Comparison of ENCODE assay signal across 21 cellular contexts in genomic region chr2:150303281-150303680, GRCh38.
DNase-seq lines count a peak whose midpoint lies in the region; ATAC-seq and TF ChIP-seq lines count a peak whose summit lies in the region.
"Had no signal": no experiment of that assay in that cellular context is flagged by ENCODE, and none has a peak within 500 bp of the region (broad histone marks: within the 10 kb centered on the region; RNA-seq: fewer than 3 reads in every experiment).

No MANE protein-coding gene starts in this region.

- H3K18ac ChIP-seq in neuronal stem cell (ENCODE audit: low read length) = no peak overlapping the region

- H3K36me3 ChIP-seq in neuronal stem cell (replicated peaks in 1 of 2; ENCODE audit: control insufficient read depth in 2 of 2, insufficient read depth in 2 of 2, low read length in 2 of 2) = no peaks in the 10 kb centered on the region
- H3K36me3 ChIP-seq: upper lobe of right lung had no signal

- no peak overlapping the region for H3K9ac ChIP-seq in neuronal stem cell (ENCODE audit: low read depth, low read length, poor library complexity)

- no peak overlapping the region for H2BK5ac ChIP-seq in neuronal stem cell (ENCODE audit: low read length)

- no peaks in the 10 kb centered on the region for H3K4me1 ChIP-seq in neuronal stem cell (ENCODE audit: control insufficient read depth in 2 of 2, insufficient read depth in 1 of 2, low read depth in 1 of 2, low read length in 2 of 2)
- H3K4me1 ChIP-seq: upper lobe of right lung had no signal

- peaks cover 3% of the 10 kb centered on the region; the same call in 1 of the 2 replicates for H3K27me3 Mint-ChIP-seq in WTC11 (ENCODE audit: low read depth)
- H3K27me3 Mint-ChIP-seq: activated naive CD8-positive, alpha-beta T cell treated with anti-CD3 and anti-CD28 coated beads, Interleukin-2, amount 50 U/mL, for 24 hours; IgD-negative memory B cell had no signal

- no peak overlapping the region for H4K91ac ChIP-seq in neuronal stem cell (ENCODE audit: low read depth, low read length, poor library complexity)

- peaks cover 8 to 27% of the 10 kb centered on the region in 2 donors for H3K9me3 ChIP-seq in neuronal stem cell (replicated peaks in 1 of 2; ENCODE audit: control insufficient read depth in 2 of 2, insufficient read depth in 1 of 2, low read depth in 1 of 2, low read length in 2 of 2)
- H3K9me3 ChIP-seq: upper lobe of right lung had no signal

- no peak for TF ChIP-seq CTCF in WTC11 (IDR thresholded peaks at IDR 0.05)

- DNase-seq in NOMO-1 (lab: John Stamatoyannopoulos, UW; ENCODE audit: unreplicated experiment in 2 of 2) (peak; percentile 7 to 38), NOMO-1 treated with dmso at 0.1 percent for 144 hours (lab: John Stamatoyannopoulos, UW; ENCODE audit: unreplicated experiment) (no peak), Kasumi-1 (lab: John Stamatoyannopoulos, UW) (peak; percentile 88 to 95), WTC11 (ENCODE audit: low spot score) (no peak), lung microvascular endothelial cell (ENCODE audit: low read depth in 2 of 2) (peak; percentile 3 to 16), NCI-H510A treated with DMSO at 0.1 percent for 48 hours (lab: John Stamatoyannopoulos, UW) (no peak), neuronal stem cell (ENCODE audit: low spot score) (no peak)
- DNase-seq: activated CD4-positive, alpha-beta T cell treated with anti-CD3 and anti-CD28 coated beads for 4 hours; activated naive CD8-positive, alpha-beta T cell treated with anti-CD3 and anti-CD28 coated beads, Interleukin-2, amount 50 U/mL, for 24 hours; CD8-positive, alpha-beta T cell; dorsolateral prefrontal cortex; glutamatergic neuron; NCI-H1105; NCI-H226; SHP77 treated with DMSO at 0.1 percent for 48 hours; T1000; upper lobe of right lung had no signal

- no peak overlapping the region for H3K4me3 ChIP-seq in neuronal stem cell (ENCODE audit: low read length in 2 of 2)
- H3K4me3 ChIP-seq: dorsolateral prefrontal cortex, upper lobe of right lung had no signal

- ATAC-seq in WTC11 = no peak
- no peak for ATAC-seq in HG02588 (IDR thresholded peaks at IDR 0.05; ENCODE audit: unreplicated experiment)
- ATAC-seq: activated naive CD8-positive, alpha-beta T cell treated with anti-CD3 and anti-CD28 coated beads, Interleukin-2, amount 50 U/mL, for 24 hours; CD8-positive, alpha-beta T cell; esophagus mucosa; upper lobe of right lung had no signal

- peaks cover 45% of the 10 kb centered on the region for H3K9me3 Mint-ChIP-seq in WTC11

- no peak overlapping the region for H3K4ac ChIP-seq in neuronal stem cell (ENCODE audit: low read length)

- H3K4me1 Mint-ChIP-seq in WTC11 = no peaks in the 10 kb centered on the region
- H3K4me1 Mint-ChIP-seq: activated naive CD8-positive, alpha-beta T cell treated with anti-CD3 and anti-CD28 coated beads, Interleukin-2, amount 50 U/mL, for 24 hours; IgD-negative memory B cell had no signal

- POLR2A ChIA-PET in WTC11 (lab: Charles Lee) = interaction anchor here (0.6 kb wide), 1 partner anchor 171 kb away, joined by 3 read pairs; no protein-coding TSS in a partner anchor

- no peak overlapping the region for H3K4me2 ChIP-seq in neuronal stem cell (ENCODE audit: insufficient read depth, low read length, poor library complexity, severe bottlenecking)

- no peak overlapping the region for H3K14ac ChIP-seq in neuronal stem cell (ENCODE audit: low read length)

- no peak overlapping the region for H2BK15ac ChIP-seq in neuronal stem cell (ENCODE audit: low read length)

- no peak overlapping the region for H2AK5ac ChIP-seq in neuronal stem cell (ENCODE audit: low read depth, low read length)

- no peak overlapping the region for H4K8ac ChIP-seq in neuronal stem cell (ENCODE audit: low read depth, low read length)

- no peaks in the 10 kb centered on the region for H3K79me1 ChIP-seq in neuronal stem cell (ENCODE audit: low read depth, low read length)

- no peak overlapping the region for H3K27ac ChIP-seq in neuronal stem cell (replicated peaks; ENCODE audit: low read length)
- H3K27ac ChIP-seq: dorsolateral prefrontal cortex, HL-60, upper lobe of right lung had no signal

- no CpG with 5 or more reads among the region's 1 CpG for WGBS in neuronal stem cell (ENCODE audit: extremely low coverage in 2 of 2, insufficient read length in 2 of 2, insufficient replicate concordance in 1 of 2), 2 donors

- CTCF ChIA-PET in WTC11 (lab: Charles Lee) = no interaction called here

- no peak overlapping the region for H3K4me3 Mint-ChIP-seq in WTC11
- H3K4me3 Mint-ChIP-seq: activated naive CD8-positive, alpha-beta T cell treated with anti-CD3 and anti-CD28 coated beads, Interleukin-2, amount 50 U/mL, for 24 hours; CD8-positive, alpha-beta T cell; IgD-negative memory B cell had no signal

- H2BK120ac ChIP-seq in neuronal stem cell (ENCODE audit: low read depth, low read length) = no peak overlapping the region

- H3K27ac Mint-ChIP-seq in WTC11 = no peak overlapping the region
- H3K27ac Mint-ChIP-seq: activated naive CD8-positive, alpha-beta T cell treated with anti-CD3 and anti-CD28 coated beads, Interleukin-2, amount 50 U/mL, for 24 hours; CD8-positive, alpha-beta T cell; IgD-negative memory B cell had no signal

- H3K27me3 ChIP-seq in neuronal stem cell (ENCODE audit: control insufficient read depth in 3 of 3, insufficient read depth in 3 of 3, low read depth in 1 of 3, low read length in 3 of 3) = no peaks in the 10 kb centered on the region
- H3K27me3 ChIP-seq: upper lobe of right lung had no signal

- no peak overlapping the region for H2AFZ ChIP-seq in neuronal stem cell (ENCODE audit: low read length)

- H2BK12ac ChIP-seq in neuronal stem cell (ENCODE audit: low read length) = no peak overlapping the region

- peaks cover 41% of the 10 kb centered on the region for H3K36me3 Mint-ChIP-seq in WTC11
- H3K36me3 Mint-ChIP-seq: CD8-positive, alpha-beta T cell; IgD-negative memory B cell had no signal

- no peak overlapping the region for H3K23ac ChIP-seq in neuronal stem cell (ENCODE audit: low read depth, low read length, poor library complexity)

TF ChIP-seq in WTC11, 78 proteins besides CTCF, POLR2A, EP300 and RAD21:
- TF ChIP-seq NFATC4 (CRISPR knock-in tag; IDR thresholded peaks at IDR 0.05) (no peak), ZNF317 (CRISPR knock-in tag; IDR thresholded peaks at IDR 0.05; ENCODE audit: borderline replicate concordance, low read depth) (peak; percentile 98)
TF ChIP-seq in WTC11: peak in this region for 1.

Comparison
In these comparisons a context has a peak if more than half of its experiments do, and no peak if none do; other contexts are left out.
1. DNase-seq: peak in NOMO-1 (2 of 2), Kasumi-1 (2 of 2) and lung microvascular endothelial cell (2 of 2); none in NOMO-1 treated with dmso at 0.1 percent for 144 hours (single experiment), WTC11 (single experiment), NCI-H510A treated with DMSO at 0.1 percent for 48 hours (single experiment) and neuronal stem cell (single experiment).